Comparison of ENCODE assay signal across 9 cellular contexts in the genomic region with DNA sequence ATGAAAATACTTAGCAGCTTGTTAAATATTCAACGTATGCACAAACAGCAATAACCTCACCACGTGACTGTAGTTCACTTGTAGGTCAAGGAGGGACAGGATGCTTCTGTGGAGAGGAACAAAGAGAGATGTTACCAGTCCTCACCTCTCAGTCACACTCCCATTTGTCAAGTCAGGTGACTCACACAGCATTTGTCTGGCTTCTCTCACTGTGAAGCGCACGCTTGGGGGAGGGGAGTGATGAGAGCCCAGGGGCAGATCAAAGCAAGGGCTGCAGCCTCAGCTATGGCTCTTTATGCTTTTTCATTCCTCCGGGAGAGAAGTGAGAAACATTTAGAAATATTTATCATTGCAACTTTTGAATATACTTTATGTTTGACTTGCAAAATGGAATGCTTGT. TPM values are rescaled to one million over a fixed set of nuclear protein-coding genes. Genes with fewer than 3 reads are reported as not detected.
DNase-seq lines count a peak whose midpoint lies in the region; ATAC-seq and TF ChIP-seq lines count a peak whose summit lies in the region.
"Had no signal": no experiment of that assay in that cellular context is flagged by ENCODE, and none has a peak within 500 bp of the region (broad histone marks: within the 10 kb centered on the region; RNA-seq: fewer than 3 reads in every experiment).

No MANE protein-coding gene starts in this region.

- H3K4me3 ChIP-seq in breast epithelium: no peak overlapping the region
- no peak overlapping the region for H3K4me3 ChIP-seq in PC-9
- H3K4me3 ChIP-seq in sigmoid colon: no peak overlapping the region

- no peaks in the 10 kb centered on the region for H3K9me2 ChIP-seq in PC-9 (ENCODE audit: insufficient read depth)

- H3K36me3 ChIP-seq in breast epithelium (no peaks in the 10 kb centered on the region), PC-9 (ENCODE audit: low read depth) (no peaks in the 10 kb centered on the region), sigmoid colon (no peaks in the 10 kb centered on the region)

- POLR2A ChIA-PET in MCF 10A (lab: Yijun Ruan, JAX): interaction anchor here (0.6 to 1.4 kb wide), 3 partner anchors 8 to 411 kb away, joined by 3 to 10 read pairs (median 4); no protein-coding TSS in a partner anchor
- POLR2A ChIA-PET in PC-9 (lab: Charles Lee; ENCODE audit: unreplicated experiment): interaction anchor here (0.6 kb wide), 1 partner anchor 17 kb away, joined by 3 read pairs; no protein-coding TSS in a partner anchor

- no peak overlapping the region for H3K27ac ChIP-seq in breast epithelium
- H3K27ac ChIP-seq in PC-9: no peak overlapping the region
- H3K27ac ChIP-seq in sigmoid colon: peak overlapping the region; percentile 33 to 91 (median 74)
- H3K27ac ChIP-seq: parathyroid adenoma had no signal

- peaks cover 10% of the 10 kb centered on the region for H3K4me1 Mint-ChIP-seq in MCF 10A (ENCODE audit: insufficient read depth, unreplicated experiment)

- no peaks in the 10 kb centered on the region for H3K36me3 Mint-ChIP-seq in MCF 10A (ENCODE audit: insufficient read depth, unreplicated experiment)

- intact Hi-C loops in MCF 10A (cut with micrococcal nuclease): no loop called here
- intact Hi-C loops in breast epithelium (cut with DNase I; ENCODE audit: low total_unique reads): no loop called here
- intact Hi-C loops in PC-9 (cut with micrococcal nuclease; ENCODE audit: unreplicated experiment): no loop called here
- intact Hi-C loops in sigmoid colon (cut with DNase I): loop anchor here (5.0 to 10.0 kb wide), 2 partner anchors 56 to 184 kb away; no protein-coding TSS in a partner anchor

- no peaks in the 10 kb centered on the region for H3K79me2 ChIP-seq in PC-9 (ENCODE audit: low read depth)
- H3K79me2 ChIP-seq: parathyroid adenoma had no signal

- H3K4me1 ChIP-seq in breast epithelium: peaks cover 5 to 8% of the 10 kb centered on the region in 2 donors
- H3K4me1 ChIP-seq in PC-9 (replicated peaks; ENCODE audit: insufficient read depth): peaks cover 13% of the 10 kb centered on the region
- peaks cover 0 to 53% (median 43%) of the 10 kb centered on the region in 4 donors for H3K4me1 ChIP-seq in sigmoid colon
- H3K4me1 ChIP-seq: parathyroid adenoma had no signal

- WGBS in sigmoid colon, 2 donors: 10 to 14% methylated on average over 5 of the region's 5 CpGs

- peaks cover 11 to 55% of the 10 kb centered on the region in 2 donors for H3K27me3 ChIP-seq in breast epithelium
- H3K27me3 ChIP-seq in PC-9 (ENCODE audit: insufficient read depth, low read depth): no peaks in the 10 kb centered on the region; the same call in 1 of the 2 replicates
- H3K27me3 ChIP-seq in sigmoid colon: peaks cover 14 to 44% (median 18%) of the 10 kb centered on the region in 3 donors

- H3F3A ChIP-seq in PC-9 (ENCODE audit: insufficient read depth, low read depth): 0 out of 2 replicates have a peak, but pooled peaks cover 3% of the 10 kb centered on the region

- no peak overlapping the region for H2AFZ ChIP-seq in PC-9
- H2AFZ ChIP-seq: parathyroid adenoma had no signal

- TF ChIP-seq CTCF in MCF 10A (IDR thresholded peaks at IDR 0.05; ENCODE audit: unreplicated experiment) (no peak), breast epithelium (IDR thresholded peaks at IDR 0.05) (no peak), PC-9 (conservative IDR thresholded peaks at IDR 0.05) (no peak), sigmoid colon (IDR thresholded peaks at IDR 0.05) (no peak)

- peaks cover 29% of the 10 kb centered on the region for H3K27me3 Mint-ChIP-seq in MCF 10A (ENCODE audit: insufficient read depth, unreplicated experiment)

- TF ChIP-seq POLR2A in breast epithelium (IDR thresholded peaks at IDR 0.05) (no peak), sigmoid colon (IDR thresholded peaks at IDR 0.05) (no peak)

- H3K9me3 Mint-ChIP-seq in MCF 10A (ENCODE audit: unreplicated experiment): no peaks in the 10 kb centered on the region

- CTCF ChIA-PET in MCF 10A (lab: Yijun Ruan, JAX): interaction anchor here (0.6 to 1.3 kb wide), 5 partner anchors 31 to 957 kb away, joined by 3 to 6 read pairs (median 4); no protein-coding TSS in a partner anchor
- CTCF ChIA-PET in PC-9 (lab: Charles Lee): no interaction called here

- no peaks in the 10 kb centered on the region for H3K9me3 ChIP-seq in breast epithelium
- H3K9me3 ChIP-seq in PC-9 (ENCODE audit: insufficient read depth, low read depth): no peaks in the 10 kb centered on the region
- no peaks in the 10 kb centered on the region for H3K9me3 ChIP-seq in sigmoid colon

- BruUV-seq in MCF 10A (replicated peaks; lab: Mats Ljungman, UMichigan): no TSS peak
- no TSS peak for BruUV-seq in PC-9 (replicated peaks; lab: Mats Ljungman, UMichigan)

- peak; percentile 72 to 95 (median 84) for TF ChIP-seq EP300 in sigmoid colon (IDR thresholded peaks at IDR 0.05)

- DNase-seq in MCF 10A (ENCODE audit: unreplicated experiment) (peak; percentile 61), breast epithelium (ENCODE audit: low spot score in 2 of 2) (no peak), PC-9 (peak in 1 of 2 experiments; percentile 35), sigmoid colon (no peak)
- peak; percentile 20 for DNase-seq in central memory CD4-positive, alpha-beta T cell

- H4K20me1 ChIP-seq in PC-9 (ENCODE audit: insufficient read depth): no peaks in the 10 kb centered on the region

- H3K4me3 Mint-ChIP-seq in MCF 10A (ENCODE audit: unreplicated experiment): no peak overlapping the region

- no peak overlapping the region for H3K27ac Mint-ChIP-seq in MCF 10A (ENCODE audit: low read depth, unreplicated experiment)

- H3K4me2 ChIP-seq in PC-9: 0 out of 2 replicates have a peak overlapping the region, but pooled peaks have one; percentile 9

- ATAC-seq in HG02870 (IDR thresholded peaks at IDR 0.05; ENCODE audit: unreplicated experiment): no peak
- ATAC-seq in GM19395 (IDR thresholded peaks at IDR 0.05; ENCODE audit: unreplicated experiment): no peak
- ATAC-seq in GM19035 (IDR thresholded peaks at IDR 0.05; ENCODE audit: unreplicated experiment): no peak

RNA-seq across cellular contexts. Expression of a gene that starts 2.9 kb away (rescaled TPM):
- total RNA-seq in MCF 10A (2022) (not detected in 2 replicates), breast epithelium (1 to 10 TPM in 2 of 3 donors, under 1 TPM in 1; 0.48 to 3.1 (median 1.6) TPM), PC-9 (2021) (0.11 and 0.23 TPM in 2 replicates), sigmoid colon (1 to 10 TPM; 4.9 to 7.8 (median 6.0) TPM)
- polyA plus RNA-seq in sigmoid colon: under 1 TPM in 2 of 3 donors, not detected in 1; 0.23 to 0.64 TPM

Comparison
In these comparisons a context has a peak if more than half of its experiments do, and no peak if none do; other contexts are left out.
1. DNase-seq: peak in MCF 10A (single experiment) and central memory CD4-positive, alpha-beta T cell (single experiment); none in breast epithelium (0 of 2) and sigmoid colon (single experiment).
2. H3K27ac ChIP-seq: peak in sigmoid colon (4 of 4); none in breast epithelium (0 of 2) and PC-9 (single experiment).